8 cellular contexts compared by ENCODE assay signal in the genomic region with DNA sequence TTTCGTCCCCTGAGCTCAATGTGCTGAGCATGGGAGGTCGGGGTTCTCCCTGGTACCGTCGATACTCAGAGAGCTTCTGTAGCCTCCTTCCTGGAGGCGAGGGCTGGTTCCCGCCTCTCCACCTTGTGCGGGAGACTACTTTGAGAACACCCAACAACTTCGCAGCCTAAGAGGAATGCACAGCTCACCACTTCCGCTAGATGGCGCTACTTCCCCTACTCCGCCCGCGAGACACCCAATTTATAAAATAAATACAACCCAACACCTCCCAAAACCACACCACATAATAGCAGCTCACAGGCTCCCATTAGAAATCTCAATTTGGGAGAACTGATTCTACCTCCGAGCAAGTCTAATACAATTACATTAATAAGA. TPM values are rescaled to one million over a fixed set of nuclear protein-coding genes. Genes with fewer than 3 reads are reported as not detected.
DNase-seq lines count a peak whose midpoint lies in the region; ATAC-seq and TF ChIP-seq lines count a peak whose summit lies in the region.

No MANE protein-coding gene starts in this region.

- H3K9me3 ChIP-seq in DOHH2 (ENCODE audit: control insufficient read depth, insufficient read depth, low read length) (no peaks in the 10 kb centered on the region), HAP-1 (peaks cover 2% of the 10 kb centered on the region; the same call in 1 of the 2 replicates)

- no peak overlapping the region for H3K4me2 ChIP-seq in DOHH2 (ENCODE audit: low read length)

- TF ChIP-seq CTCF in DOHH2 (IDR thresholded peaks at IDR 0.05; ENCODE audit: low read depth, low read length, poor library complexity, severe bottlenecking) = peak; percentile 89
- TF ChIP-seq CTCF in WTC11 (IDR thresholded peaks at IDR 0.05) = peak; percentile 88
- TF ChIP-seq CTCF in kidney epithelial cell (IDR thresholded peaks at IDR 0.05; ENCODE audit: insufficient read depth, low read length, poor library complexity, severe bottlenecking) = peak; percentile 91

- CTCF ChIA-PET in WTC11 (lab: Charles Lee) = interaction anchor here (0.5 to 2.0 kb wide), 77 partner anchors 10 to 1718 kb away, joined by 3 to 53 read pairs (median 4); no protein-coding TSS in a partner anchor

- no peaks in the 10 kb centered on the region for H3K4me1 ChIP-seq in DOHH2 (ENCODE audit: control insufficient read depth, low read length)
- H3K4me1 ChIP-seq in HAP-1 = no peaks in the 10 kb centered on the region; the same call in 1 of the 2 replicates

- H3K4me3 Mint-ChIP-seq in WTC11 = peak overlapping the region; percentile 82

- peak; percentile 67 for ATAC-seq in WTC11

- H3K36me3 ChIP-seq in DOHH2 (ENCODE audit: control insufficient read depth, low read length) (no peaks in the 10 kb centered on the region), HAP-1 (replicated peaks) (no peaks in the 10 kb centered on the region), kidney epithelial cell (ENCODE audit: control insufficient read depth, insufficient read depth, low read length) (no peaks in the 10 kb centered on the region)

- no peak overlapping the region for H3K4me3 ChIP-seq in DOHH2 (ENCODE audit: low read length)
- H3K4me3 ChIP-seq in HAP-1 = peak overlapping the region; percentile 38
- peak overlapping the region; percentile 27 for H3K4me3 ChIP-seq in kidney epithelial cell (ENCODE audit: low read depth, low read length)

- no peak overlapping the region for H3K27ac Mint-ChIP-seq in WTC11

- H3K4me1 Mint-ChIP-seq in WTC11 = peaks cover 35% of the 10 kb centered on the region

- H3F3A ChIP-seq in DOHH2 (ENCODE audit: control insufficient read depth, insufficient read depth) = no peaks in the 10 kb centered on the region

- DNase-seq in HAP-1 (ENCODE audit: low spot score in 2 of 2) = peak; percentile 71 to 82
- peak; percentile 50 to 69 for DNase-seq in NCI-H187 (lab: John Stamatoyannopoulos, UW)
- peak; percentile 85 for DNase-seq in WTC11 (ENCODE audit: low spot score)
- DNase-seq in cerebellar cortex (ENCODE audit: low spot score) = peak; percentile 63
- no peak for DNase-seq in kidney epithelial cell (ENCODE audit: low read depth)
- peak; percentile 35 to 36 for DNase-seq in stimulated activated CD4-positive, alpha-beta T cell treated with anti-CD3 and anti-CD28 coated beads, Interleukin-1b, Interleukin-23, amount 100 ng/mL, for 1 hour (ENCODE audit: low read depth in 2 of 2)
- no peak for DNase-seq in OCI-M2 (lab: John Stamatoyannopoulos, UW; ENCODE audit: unreplicated experiment)

- no peak overlapping the region for H3K27ac ChIP-seq in DOHH2 (ENCODE audit: low read depth, low read length)

- H3K36me3 Mint-ChIP-seq in WTC11 = 0 out of 2 replicates have a peak, but pooled peaks cover 5% of the 10 kb centered on the region

- peaks cover 17% of the 10 kb centered on the region for H3K27me3 Mint-ChIP-seq in WTC11 (ENCODE audit: low read depth)

- no peaks in the 10 kb centered on the region for H3K79me2 ChIP-seq in DOHH2 (ENCODE audit: control insufficient read depth, low read length)

- H4K20me1 ChIP-seq in DOHH2 (ENCODE audit: control insufficient read depth, insufficient read depth, low read depth, low read length) = no peaks in the 10 kb centered on the region

- no peaks in the 10 kb centered on the region for H3K9me3 Mint-ChIP-seq in WTC11

- H3K27me3 ChIP-seq in DOHH2 (ENCODE audit: control insufficient read depth, low read length) (peaks cover 23% of the 10 kb centered on the region), HAP-1 (ENCODE audit: low read depth) (no peaks in the 10 kb centered on the region; the same call in 1 of the 2 replicates), kidney epithelial cell (ENCODE audit: control insufficient read depth, insufficient read depth, low read length) (peaks cover 53% of the 10 kb centered on the region)

- POLR2A ChIA-PET in WTC11 (lab: Charles Lee) = interaction anchor here (0.6 to 1.5 kb wide), 10 partner anchors 14 to 275 kb away, joined by 3 to 5 read pairs (median 4); no protein-coding TSS in a partner anchor

- no peaks in the 10 kb centered on the region for H3K9me2 ChIP-seq in DOHH2 (replicated peaks; ENCODE audit: control insufficient read depth, low read length)

- in situ Hi-C loops in HAP-1 (cut with MboI; ENCODE audit: low sequenced_read_pairs) = no loop called here

TF ChIP-seq in WTC11, 78 proteins besides CTCF, POLR2A, EP300 and RAD21 (continues in another document):
- TF ChIP-seq, protein P1, sequence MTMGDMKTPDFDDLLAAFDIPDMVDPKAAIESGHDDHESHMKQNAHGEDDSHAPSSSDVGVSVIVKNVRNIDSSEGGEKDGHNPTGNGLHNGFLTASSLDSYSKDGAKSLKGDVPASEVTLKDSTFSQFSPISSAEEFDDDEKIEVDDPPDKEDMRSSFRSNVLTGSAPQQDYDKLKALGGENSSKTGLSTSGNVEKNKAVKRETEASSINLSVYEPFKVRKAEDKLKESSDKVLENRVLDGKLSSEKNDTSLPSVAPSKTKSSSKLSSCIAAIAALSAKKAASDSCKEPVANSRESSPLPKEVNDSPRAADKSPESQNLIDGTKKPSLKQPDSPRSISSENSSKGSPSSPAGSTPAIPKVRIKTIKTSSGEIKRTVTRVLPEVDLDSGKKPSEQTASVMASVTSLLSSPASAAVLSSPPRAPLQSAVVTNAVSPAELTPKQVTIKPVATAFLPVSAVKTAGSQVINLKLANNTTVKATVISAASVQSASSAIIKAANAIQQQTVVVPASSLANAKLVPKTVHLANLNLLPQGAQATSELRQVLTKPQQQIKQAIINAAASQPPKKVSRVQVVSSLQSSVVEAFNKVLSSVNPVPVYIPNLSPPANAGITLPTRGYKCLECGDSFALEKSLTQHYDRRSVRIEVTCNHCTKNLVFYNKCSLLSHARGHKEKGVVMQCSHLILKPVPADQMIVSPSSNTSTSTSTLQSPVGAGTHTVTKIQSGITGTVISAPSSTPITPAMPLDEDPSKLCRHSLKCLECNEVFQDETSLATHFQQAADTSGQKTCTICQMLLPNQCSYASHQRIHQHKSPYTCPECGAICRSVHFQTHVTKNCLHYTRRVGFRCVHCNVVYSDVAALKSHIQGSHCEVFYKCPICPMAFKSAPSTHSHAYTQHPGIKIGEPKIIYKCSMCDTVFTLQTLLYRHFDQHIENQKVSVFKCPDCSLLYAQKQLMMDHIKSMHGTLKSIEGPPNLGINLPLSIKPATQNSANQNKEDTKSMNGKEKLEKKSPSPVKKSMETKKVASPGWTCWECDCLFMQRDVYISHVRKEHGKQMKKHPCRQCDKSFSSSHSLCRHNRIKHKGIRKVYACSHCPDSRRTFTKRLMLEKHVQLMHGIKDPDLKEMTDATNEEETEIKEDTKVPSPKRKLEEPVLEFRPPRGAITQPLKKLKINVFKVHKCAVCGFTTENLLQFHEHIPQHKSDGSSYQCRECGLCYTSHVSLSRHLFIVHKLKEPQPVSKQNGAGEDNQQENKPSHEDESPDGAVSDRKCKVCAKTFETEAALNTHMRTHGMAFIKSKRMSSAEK (CRISPR knock-in tag; IDR thresholded peaks at IDR 0.05; ENCODE audit: borderline replicate concordance) = no peak
- TF ChIP-seq, protein P2, sequence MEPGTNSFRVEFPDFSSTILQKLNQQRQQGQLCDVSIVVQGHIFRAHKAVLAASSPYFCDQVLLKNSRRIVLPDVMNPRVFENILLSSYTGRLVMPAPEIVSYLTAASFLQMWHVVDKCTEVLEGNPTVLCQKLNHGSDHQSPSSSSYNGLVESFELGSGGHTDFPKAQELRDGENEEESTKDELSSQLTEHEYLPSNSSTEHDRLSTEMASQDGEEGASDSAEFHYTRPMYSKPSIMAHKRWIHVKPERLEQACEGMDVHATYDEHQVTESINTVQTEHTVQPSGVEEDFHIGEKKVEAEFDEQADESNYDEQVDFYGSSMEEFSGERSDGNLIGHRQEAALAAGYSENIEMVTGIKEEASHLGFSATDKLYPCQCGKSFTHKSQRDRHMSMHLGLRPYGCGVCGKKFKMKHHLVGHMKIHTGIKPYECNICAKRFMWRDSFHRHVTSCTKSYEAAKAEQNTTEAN (CRISPR knock-in tag; IDR thresholded peaks at IDR 0.05) = no peak
- TF ChIP-seq ELF4 (CRISPR knock-in tag; IDR thresholded peaks at IDR 0.05; ENCODE audit: low read depth) = no peak
- no peak for TF ChIP-seq NR1H2 (CRISPR knock-in tag; IDR thresholded peaks at IDR 0.05)
- no peak for TF ChIP-seq JAZF1 (CRISPR knock-in tag; IDR thresholded peaks at IDR 0.05)
- no peak for TF ChIP-seq KAT7 (CRISPR knock-in tag; IDR thresholded peaks at IDR 0.05; ENCODE audit: borderline replicate concordance)
- 0 out of 2 replicates have a peak, but pooled peaks have one; percentile 11 for TF ChIP-seq FOXK1 (CRISPR knock-in tag; IDR thresholded peaks at IDR 0.05)
- TF ChIP-seq, protein P3, sequence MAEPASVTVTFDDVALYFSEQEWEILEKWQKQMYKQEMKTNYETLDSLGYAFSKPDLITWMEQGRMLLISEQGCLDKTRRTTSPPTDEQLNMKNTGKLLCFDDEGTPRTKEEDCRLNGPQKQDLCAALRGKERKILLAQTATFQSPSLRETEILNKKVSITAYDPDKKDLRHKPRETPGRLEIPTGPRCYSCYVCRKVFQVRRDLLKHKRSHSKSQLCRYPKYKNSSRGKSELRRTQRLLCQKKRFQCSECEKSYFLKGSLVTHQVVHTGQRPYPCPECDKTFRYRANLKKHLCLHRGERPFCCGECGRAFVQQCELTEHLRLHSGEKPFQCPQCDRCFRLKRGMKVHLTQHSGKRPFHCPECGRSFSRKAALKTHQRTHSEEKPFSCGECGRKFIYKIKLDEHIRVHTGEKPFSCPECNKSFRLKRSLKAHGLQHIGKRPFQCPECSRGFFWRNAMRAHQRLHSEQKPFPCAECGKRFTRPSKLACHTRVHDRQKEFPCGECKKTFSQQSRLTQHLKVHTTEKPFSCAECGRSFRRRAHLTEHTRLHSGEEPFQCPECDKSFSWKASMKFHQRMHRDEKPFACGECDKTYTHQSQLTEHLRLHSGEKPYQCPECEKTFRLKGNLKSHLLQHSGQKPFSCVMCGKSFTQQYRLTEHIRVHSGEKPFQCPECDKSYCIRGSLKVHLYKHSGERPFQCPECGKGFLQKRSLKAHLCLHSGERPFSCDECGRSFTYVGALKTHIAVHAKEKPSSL (CRISPR knock-in tag; conservative IDR thresholded peaks at IDR 0.05) = no peak
- peak; percentile 68 for TF ChIP-seq MAX (CRISPR knock-in tag; IDR thresholded peaks at IDR 0.05)
- no peak for TF ChIP-seq USF1 (CRISPR knock-in tag; IDR thresholded peaks at IDR 0.05)
- no peak for TF ChIP-seq NFATC4 (CRISPR knock-in tag; IDR thresholded peaks at IDR 0.05)
- no peak for TF ChIP-seq NR2C2 (CRISPR knock-in tag; IDR thresholded peaks at IDR 0.05)

RNA-seq across cellular contexts. Expression of gene RGMA, which starts 1.2 kb away (rescaled TPM):
- total RNA-seq in WTC11 (2021) = 36.9 to 47.2 TPM (median 37.7 TPM) in 3 replicates
- 0.29 and 1.0 TPM in 2 replicates for total RNA-seq in kidney epithelial cell

Comparison
In these comparisons a context has a peak if more than half of its experiments do, and no peak if none do; other contexts are left out.
1. DNase-seq: peak in HAP-1 (2 of 2), NCI-H187 (2 of 2), WTC11 (single experiment), cerebellar cortex (single experiment) and stimulated activated CD4-positive, alpha-beta T cell treated with anti-CD3 and anti-CD28 coated beads, Interleukin-1b, Interleukin-23, amount 100 ng/mL, for 1 hour (2 of 2); none in kidney epithelial cell (single experiment) and OCI-M2 (single experiment).
2. RNA of gene RGMA, which starts 1.2 kb away (total RNA-seq): 36.9 to 47.2 TPM in WTC11; 0.29 to 1.0 TPM in kidney epithelial cell; every median in the first group is over 10 times any median in the second.
3. Peak in every context shown above with its lines, with median percentiles within 50 percentile points of each other: CTCF ChIP-seq.